In the genomic region with DNA sequence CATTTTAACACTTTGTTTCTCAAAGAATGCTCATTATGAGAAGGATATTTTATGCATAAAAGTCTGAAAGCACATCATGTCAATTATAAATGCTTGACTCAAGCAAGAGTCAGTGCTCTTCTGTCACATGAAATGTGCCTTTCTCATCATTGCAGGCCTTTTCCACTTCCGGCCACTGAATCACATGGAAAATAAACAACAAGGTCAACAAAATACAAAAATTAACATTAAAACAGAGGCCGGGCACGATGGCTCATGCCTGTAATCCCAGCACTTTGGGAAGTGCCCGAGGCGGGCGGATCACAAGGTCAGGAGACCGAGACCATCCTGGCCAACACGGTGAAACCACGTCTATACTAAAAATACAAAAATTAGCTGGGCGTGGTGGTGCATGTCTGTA, we compare ENCODE assay signal across 19 cellular contexts.
"Had no signal": no experiment of that assay in that cellular context is flagged by ENCODE, and none has a peak within 500 bp of the region (broad histone marks: within the 10 kb centered on the region; RNA-seq: fewer than 3 reads in every experiment).

No MANE protein-coding gene starts in this region.

- H3K27ac Mint-ChIP-seq: natural killer cell had no signal

- H3K4me3 Mint-ChIP-seq: natural killer cell, neural crest cell had no signal

- H3K27ac ChIP-seq: heart right ventricle, sigmoid colon, skin epidermis, stomach, thoracic aorta, transverse colon had no signal

- H3K36me3 ChIP-seq: heart right ventricle, sigmoid colon, stomach, thoracic aorta, transverse colon had no signal

- H3K4me3 ChIP-seq: heart right ventricle, sigmoid colon, skin epidermis, stomach, thoracic aorta, transverse colon had no signal

- H3K4me1 Mint-ChIP-seq: natural killer cell, neural crest cell had no signal

- H3K36me3 Mint-ChIP-seq: natural killer cell had no signal

- H3K9me3 Mint-ChIP-seq: neural crest cell had no signal

- H3K27me3 ChIP-seq: heart right ventricle, sigmoid colon, stomach, transverse colon had no signal

- H3K4me1 ChIP-seq: heart right ventricle, sigmoid colon, stomach, transverse colon had no signal

- H3K9me3 ChIP-seq: heart right ventricle, sigmoid colon, stomach, thoracic aorta, transverse colon had no signal

- ATAC-seq: esophagus mucosa, heart right ventricle, left lobe of liver, natural killer cell had no signal

- DNase-seq: effector memory CD4-positive, alpha-beta T cell; heart right ventricle; hypothalamus; islet precursor cell; mammary epithelial cell; natural killer cell; posterior cingulate gyrus; sigmoid colon; stimulated activated CD4-positive, alpha-beta T cell treated with anti-CD3 and anti-CD28 coated beads, Interleukin-2, amount 100 ng/mL, for 24 hours; stimulated activated CD4-positive, alpha-beta T cell treated with anti-CD3 and anti-CD28 coated beads, Interleukin-4, amount 100 ng/mL, for 4 hours; stimulated activated naive CD4-positive, alpha-beta T cell; stomach; substantia nigra; transverse colon had no signal
